Comparison of ENCODE assay signal across 2 cellular contexts in the genomic region with DNA sequence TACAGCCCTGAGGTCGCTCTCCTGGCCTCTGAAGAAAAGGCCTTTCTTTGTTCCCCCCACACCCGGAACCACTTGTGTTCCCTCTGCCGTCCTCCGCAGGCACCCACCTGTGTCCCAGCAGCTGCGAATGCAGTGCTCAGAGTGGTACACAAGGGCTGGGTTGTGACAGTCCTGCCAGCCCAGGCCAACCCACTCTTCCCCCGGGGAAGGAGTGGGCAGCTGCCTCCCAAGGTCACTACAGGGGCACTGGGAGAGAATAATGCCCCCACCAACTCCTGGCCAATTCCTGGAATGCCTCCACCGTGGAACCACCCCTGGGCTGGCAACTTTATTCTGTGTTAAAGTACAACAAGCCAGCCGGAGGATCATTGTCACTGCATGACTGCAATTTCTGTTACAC.
TF ChIP-seq lines count a peak whose summit lies in the region.

No MANE protein-coding gene starts in this region.

TF ChIP-seq in GM23338, 12 proteins besides CTCF, POLR2A, EP300 and RAD21 (continues in another document):
- TF ChIP-seq, protein P1, sequence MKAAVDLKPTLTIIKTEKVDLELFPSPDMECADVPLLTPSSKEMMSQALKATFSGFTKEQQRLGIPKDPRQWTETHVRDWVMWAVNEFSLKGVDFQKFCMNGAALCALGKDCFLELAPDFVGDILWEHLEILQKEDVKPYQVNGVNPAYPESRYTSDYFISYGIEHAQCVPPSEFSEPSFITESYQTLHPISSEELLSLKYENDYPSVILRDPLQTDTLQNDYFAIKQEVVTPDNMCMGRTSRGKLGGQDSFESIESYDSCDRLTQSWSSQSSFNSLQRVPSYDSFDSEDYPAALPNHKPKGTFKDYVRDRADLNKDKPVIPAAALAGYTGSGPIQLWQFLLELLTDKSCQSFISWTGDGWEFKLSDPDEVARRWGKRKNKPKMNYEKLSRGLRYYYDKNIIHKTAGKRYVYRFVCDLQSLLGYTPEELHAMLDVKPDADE (IDR thresholded peaks at IDR 0.05) = no peak
- TF ChIP-seq, protein P2, sequence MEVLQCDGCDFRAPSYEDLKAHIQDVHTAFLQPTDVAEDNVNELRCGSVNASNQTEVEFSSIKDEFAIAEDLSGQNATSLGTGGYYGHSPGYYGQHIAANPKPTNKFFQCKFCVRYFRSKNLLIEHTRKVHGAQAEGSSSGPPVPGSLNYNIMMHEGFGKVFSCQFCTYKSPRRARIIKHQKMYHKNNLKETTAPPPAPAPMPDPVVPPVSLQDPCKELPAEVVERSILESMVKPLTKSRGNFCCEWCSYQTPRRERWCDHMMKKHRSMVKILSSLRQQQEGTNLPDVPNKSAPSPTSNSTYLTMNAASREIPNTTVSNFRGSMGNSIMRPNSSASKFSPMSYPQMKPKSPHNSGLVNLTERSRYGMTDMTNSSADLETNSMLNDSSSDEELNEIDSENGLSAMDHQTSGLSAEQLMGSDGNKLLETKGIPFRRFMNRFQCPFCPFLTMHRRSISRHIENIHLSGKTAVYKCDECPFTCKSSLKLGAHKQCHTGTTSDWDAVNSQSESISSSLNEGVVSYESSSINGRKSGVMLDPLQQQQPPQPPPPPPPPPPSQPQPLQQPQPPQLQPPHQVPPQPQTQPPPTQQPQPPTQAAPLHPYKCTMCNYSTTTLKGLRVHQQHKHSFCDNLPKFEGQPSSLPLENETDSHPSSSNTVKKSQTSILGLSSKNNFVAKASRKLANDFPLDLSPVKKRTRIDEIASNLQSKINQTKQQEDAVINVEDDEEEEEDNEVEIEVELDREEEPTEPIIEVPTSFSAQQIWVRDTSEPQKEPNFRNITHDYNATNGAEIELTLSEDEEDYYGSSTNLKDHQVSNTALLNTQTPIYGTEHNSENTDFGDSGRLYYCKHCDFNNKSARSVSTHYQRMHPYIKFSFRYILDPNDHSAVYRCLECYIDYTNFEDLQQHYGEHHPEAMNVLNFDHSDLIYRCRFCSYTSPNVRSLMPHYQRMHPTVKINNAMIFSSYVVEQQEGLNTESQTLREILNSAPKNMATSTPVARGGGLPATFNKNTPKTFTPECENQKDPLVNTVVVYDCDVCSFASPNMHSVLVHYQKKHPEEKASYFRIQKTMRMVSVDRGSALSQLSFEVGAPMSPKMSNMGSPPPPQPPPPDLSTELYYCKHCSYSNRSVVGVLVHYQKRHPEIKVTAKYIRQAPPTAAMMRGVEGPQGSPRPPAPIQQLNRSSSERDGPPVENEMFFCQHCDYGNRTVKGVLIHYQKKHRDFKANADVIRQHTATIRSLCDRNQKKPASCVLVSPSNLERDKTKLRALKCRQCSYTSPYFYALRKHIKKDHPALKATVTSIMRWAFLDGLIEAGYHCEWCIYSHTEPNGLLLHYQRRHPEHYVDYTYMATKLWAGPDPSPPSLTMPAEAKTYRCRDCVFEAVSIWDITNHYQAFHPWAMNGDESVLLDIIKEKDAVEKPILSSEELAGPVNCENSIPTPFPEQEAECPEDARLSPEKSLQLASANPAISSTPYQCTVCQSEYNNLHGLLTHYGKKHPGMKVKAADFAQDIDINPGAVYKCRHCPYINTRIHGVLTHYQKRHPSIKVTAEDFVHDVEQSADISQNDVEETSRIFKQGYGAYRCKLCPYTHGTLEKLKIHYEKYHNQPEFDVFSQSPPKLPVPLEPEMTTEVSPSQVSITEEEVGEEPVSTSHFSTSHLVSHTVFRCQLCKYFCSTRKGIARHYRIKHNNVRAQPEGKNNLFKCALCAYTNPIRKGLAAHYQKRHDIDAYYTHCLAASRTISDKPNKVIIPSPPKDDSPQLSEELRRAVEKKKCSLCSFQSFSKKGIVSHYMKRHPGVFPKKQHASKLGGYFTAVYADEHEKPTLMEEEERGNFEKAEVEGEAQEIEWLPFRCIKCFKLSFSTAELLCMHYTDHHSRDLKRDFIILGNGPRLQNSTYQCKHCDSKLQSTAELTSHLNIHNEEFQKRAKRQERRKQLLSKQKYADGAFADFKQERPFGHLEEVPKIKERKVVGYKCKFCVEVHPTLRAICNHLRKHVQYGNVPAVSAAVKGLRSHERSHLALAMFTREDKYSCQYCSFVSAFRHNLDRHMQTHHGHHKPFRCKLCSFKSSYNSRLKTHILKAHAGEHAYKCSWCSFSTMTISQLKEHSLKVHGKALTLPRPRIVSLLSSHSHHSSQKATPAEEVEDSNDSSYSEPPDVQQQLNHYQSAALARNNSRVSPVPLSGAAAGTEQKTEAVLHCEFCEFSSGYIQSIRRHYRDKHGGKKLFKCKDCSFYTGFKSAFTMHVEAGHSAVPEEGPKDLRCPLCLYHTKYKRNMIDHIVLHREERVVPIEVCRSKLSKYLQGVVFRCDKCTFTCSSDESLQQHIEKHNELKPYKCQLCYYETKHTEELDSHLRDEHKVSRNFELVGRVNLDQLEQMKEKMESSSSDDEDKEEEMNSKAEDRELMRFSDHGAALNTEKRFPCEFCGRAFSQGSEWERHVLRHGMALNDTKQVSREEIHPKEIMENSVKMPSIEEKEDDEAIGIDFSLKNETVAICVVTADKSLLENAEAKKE (CRISPR knock-in tag; IDR thresholded peaks at IDR 0.05) = no peak
- TF ChIP-seq JUNB (IDR thresholded peaks at IDR 0.05; ENCODE audit: unreplicated experiment) (no peak), EZH2phosphoT487 (IDR thresholded peaks at IDR 0.05; ENCODE audit: unreplicated experiment) (no peak), STAT1 (IDR thresholded peaks at IDR 0.05; ENCODE audit: unreplicated experiment) (no peak), CREB1 (CRISPR knock-in tag; IDR thresholded peaks at IDR 0.05; ENCODE audit: low read depth) (no peak), POLR2AphosphoS5 (IDR thresholded peaks at IDR 0.05; ENCODE audit: low read depth) (no peak), ZNF114 (CRISPR knock-in tag; IDR thresholded peaks at IDR 0.05) (no peak), EZH2 (IDR thresholded peaks at IDR 0.05; ENCODE audit: low read depth, unreplicated experiment) (no peak)
- TF ChIP-seq, protein P3, sequence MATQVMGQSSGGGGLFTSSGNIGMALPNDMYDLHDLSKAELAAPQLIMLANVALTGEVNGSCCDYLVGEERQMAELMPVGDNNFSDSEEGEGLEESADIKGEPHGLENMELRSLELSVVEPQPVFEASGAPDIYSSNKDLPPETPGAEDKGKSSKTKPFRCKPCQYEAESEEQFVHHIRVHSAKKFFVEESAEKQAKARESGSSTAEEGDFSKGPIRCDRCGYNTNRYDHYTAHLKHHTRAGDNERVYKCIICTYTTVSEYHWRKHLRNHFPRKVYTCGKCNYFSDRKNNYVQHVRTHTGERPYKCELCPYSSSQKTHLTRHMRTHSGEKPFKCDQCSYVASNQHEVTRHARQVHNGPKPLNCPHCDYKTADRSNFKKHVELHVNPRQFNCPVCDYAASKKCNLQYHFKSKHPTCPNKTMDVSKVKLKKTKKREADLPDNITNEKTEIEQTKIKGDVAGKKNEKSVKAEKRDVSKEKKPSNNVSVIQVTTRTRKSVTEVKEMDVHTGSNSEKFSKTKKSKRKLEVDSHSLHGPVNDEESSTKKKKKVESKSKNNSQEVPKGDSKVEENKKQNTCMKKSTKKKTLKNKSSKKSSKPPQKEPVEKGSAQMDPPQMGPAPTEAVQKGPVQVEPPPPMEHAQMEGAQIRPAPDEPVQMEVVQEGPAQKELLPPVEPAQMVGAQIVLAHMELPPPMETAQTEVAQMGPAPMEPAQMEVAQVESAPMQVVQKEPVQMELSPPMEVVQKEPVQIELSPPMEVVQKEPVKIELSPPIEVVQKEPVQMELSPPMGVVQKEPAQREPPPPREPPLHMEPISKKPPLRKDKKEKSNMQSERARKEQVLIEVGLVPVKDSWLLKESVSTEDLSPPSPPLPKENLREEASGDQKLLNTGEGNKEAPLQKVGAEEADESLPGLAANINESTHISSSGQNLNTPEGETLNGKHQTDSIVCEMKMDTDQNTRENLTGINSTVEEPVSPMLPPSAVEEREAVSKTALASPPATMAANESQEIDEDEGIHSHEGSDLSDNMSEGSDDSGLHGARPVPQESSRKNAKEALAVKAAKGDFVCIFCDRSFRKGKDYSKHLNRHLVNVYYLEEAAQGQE (IDR thresholded peaks at IDR 0.05; ENCODE audit: unreplicated experiment) = no peak

TF ChIP-seq in GM12878, 131 proteins besides CTCF, POLR2A, EP300 and RAD21:
- TF ChIP-seq MYB (IDR thresholded peaks at IDR 0.05; ENCODE audit: borderline replicate concordance, low read depth, low read length) = no peak
- TF ChIP-seq, protein P4, sequence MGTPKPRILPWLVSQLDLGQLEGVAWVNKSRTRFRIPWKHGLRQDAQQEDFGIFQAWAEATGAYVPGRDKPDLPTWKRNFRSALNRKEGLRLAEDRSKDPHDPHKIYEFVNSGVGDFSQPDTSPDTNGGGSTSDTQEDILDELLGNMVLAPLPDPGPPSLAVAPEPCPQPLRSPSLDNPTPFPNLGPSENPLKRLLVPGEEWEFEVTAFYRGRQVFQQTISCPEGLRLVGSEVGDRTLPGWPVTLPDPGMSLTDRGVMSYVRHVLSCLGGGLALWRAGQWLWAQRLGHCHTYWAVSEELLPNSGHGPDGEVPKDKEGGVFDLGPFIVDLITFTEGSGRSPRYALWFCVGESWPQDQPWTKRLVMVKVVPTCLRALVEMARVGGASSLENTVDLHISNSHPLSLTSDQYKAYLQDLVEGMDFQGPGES (IDR thresholded peaks at IDR 0.05) = no peak
- TF ChIP-seq, protein P5, sequence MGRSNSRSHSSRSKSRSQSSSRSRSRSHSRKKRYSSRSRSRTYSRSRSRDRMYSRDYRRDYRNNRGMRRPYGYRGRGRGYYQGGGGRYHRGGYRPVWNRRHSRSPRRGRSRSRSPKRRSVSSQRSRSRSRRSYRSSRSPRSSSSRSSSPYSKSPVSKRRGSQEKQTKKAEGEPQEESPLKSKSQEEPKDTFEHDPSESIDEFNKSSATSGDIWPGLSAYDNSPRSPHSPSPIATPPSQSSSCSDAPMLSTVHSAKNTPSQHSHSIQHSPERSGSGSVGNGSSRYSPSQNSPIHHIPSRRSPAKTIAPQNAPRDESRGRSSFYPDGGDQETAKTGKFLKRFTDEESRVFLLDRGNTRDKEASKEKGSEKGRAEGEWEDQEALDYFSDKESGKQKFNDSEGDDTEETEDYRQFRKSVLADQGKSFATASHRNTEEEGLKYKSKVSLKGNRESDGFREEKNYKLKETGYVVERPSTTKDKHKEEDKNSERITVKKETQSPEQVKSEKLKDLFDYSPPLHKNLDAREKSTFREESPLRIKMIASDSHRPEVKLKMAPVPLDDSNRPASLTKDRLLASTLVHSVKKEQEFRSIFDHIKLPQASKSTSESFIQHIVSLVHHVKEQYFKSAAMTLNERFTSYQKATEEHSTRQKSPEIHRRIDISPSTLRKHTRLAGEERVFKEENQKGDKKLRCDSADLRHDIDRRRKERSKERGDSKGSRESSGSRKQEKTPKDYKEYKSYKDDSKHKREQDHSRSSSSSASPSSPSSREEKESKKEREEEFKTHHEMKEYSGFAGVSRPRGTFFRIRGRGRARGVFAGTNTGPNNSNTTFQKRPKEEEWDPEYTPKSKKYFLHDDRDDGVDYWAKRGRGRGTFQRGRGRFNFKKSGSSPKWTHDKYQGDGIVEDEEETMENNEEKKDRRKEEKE (IDR thresholded peaks at IDR 0.05) = no peak
- no peak for TF ChIP-seq CBFB (IDR thresholded peaks at IDR 0.05; ENCODE audit: low read depth)
- no peak for TF ChIP-seq MTA3 (IDR thresholded peaks at IDR 0.05; ENCODE audit: borderline replicate concordance, low read length)
- no peak for TF ChIP-seq KAT2A (conservative IDR thresholded peaks at IDR 0.05; ENCODE audit: control insufficient read depth, low read depth, low read length)
- no peak for TF ChIP-seq MEF2B (IDR thresholded peaks at IDR 0.05; ENCODE audit: partially characterized antibody, poor library complexity, severe bottlenecking)
- TF ChIP-seq, protein P6, sequence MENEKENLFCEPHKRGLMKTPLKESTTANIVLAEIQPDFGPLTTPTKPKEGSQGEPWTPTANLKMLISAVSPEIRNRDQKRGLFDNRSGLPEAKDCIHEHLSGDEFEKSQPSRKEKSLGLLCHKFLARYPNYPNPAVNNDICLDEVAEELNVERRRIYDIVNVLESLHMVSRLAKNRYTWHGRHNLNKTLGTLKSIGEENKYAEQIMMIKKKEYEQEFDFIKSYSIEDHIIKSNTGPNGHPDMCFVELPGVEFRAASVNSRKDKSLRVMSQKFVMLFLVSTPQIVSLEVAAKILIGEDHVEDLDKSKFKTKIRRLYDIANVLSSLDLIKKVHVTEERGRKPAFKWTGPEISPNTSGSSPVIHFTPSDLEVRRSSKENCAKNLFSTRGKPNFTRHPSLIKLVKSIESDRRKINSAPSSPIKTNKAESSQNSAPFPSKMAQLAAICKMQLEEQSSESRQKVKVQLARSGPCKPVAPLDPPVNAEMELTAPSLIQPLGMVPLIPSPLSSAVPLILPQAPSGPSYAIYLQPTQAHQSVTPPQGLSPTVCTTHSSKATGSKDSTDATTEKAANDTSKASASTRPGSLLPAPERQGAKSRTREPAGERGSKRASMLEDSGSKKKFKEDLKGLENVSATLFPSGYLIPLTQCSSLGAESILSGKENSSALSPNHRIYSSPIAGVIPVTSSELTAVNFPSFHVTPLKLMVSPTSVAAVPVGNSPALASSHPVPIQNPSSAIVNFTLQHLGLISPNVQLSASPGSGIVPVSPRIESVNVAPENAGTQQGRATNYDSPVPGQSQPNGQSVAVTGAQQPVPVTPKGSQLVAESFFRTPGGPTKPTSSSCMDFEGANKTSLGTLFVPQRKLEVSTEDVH (IDR thresholded peaks at IDR 0.05; ENCODE audit: low read depth, partially characterized antibody) = no peak
- TF ChIP-seq IKZF2 (IDR thresholded peaks at IDR 0.05) = no peak
- TF ChIP-seq RUNX3 (IDR thresholded peaks at IDR 0.05; ENCODE audit: low read length) = no peak
- TF ChIP-seq FOXM1 (IDR thresholded peaks at IDR 0.05; ENCODE audit: low read depth, low read length) = no peak
- no peak for TF ChIP-seq DPF2 (IDR thresholded peaks at IDR 0.05)
- TF ChIP-seq, protein P7, sequence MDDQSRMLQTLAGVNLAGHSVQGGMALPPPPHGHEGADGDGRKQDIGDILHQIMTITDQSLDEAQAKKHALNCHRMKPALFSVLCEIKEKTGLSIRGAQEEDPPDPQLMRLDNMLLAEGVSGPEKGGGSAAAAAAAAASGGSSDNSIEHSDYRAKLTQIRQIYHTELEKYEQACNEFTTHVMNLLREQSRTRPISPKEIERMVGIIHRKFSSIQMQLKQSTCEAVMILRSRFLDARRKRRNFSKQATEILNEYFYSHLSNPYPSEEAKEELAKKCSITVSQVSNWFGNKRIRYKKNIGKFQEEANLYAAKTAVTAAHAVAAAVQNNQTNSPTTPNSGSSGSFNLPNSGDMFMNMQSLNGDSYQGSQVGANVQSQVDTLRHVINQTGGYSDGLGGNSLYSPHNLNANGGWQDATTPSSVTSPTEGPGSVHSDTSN (IDR thresholded peaks at IDR 0.05; ENCODE audit: insufficient replicate concordance, low read depth, low read length) = no peak
- TF ChIP-seq NBN (IDR thresholded peaks at IDR 0.05) = no peak
- TF ChIP-seq, protein P8, sequence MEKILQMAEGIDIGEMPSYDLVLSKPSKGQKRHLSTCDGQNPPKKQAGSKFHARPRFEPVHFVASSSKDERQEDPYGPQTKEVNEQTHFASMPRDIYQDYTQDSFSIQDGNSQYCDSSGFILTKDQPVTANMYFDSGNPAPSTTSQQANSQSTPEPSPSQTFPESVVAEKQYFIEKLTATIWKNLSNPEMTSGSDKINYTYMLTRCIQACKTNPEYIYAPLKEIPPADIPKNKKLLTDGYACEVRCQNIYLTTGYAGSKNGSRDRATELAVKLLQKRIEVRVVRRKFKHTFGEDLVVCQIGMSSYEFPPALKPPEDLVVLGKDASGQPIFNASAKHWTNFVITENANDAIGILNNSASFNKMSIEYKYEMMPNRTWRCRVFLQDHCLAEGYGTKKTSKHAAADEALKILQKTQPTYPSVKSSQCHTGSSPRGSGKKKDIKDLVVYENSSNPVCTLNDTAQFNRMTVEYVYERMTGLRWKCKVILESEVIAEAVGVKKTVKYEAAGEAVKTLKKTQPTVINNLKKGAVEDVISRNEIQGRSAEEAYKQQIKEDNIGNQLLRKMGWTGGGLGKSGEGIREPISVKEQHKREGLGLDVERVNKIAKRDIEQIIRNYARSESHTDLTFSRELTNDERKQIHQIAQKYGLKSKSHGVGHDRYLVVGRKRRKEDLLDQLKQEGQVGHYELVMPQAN (conservative IDR thresholded peaks at IDR 0.05) = no peak
- TF ChIP-seq BRCA1 (IDR thresholded peaks at IDR 0.05; ENCODE audit: low read depth, low read length) = no peak
- TF ChIP-seq PAX5 (IDR thresholded peaks at IDR 0.05; ENCODE audit: borderline replicate concordance, low read depth, low read length) = no peak
